ENCODE assay signal across 10 cellular contexts in the genomic region with DNA sequence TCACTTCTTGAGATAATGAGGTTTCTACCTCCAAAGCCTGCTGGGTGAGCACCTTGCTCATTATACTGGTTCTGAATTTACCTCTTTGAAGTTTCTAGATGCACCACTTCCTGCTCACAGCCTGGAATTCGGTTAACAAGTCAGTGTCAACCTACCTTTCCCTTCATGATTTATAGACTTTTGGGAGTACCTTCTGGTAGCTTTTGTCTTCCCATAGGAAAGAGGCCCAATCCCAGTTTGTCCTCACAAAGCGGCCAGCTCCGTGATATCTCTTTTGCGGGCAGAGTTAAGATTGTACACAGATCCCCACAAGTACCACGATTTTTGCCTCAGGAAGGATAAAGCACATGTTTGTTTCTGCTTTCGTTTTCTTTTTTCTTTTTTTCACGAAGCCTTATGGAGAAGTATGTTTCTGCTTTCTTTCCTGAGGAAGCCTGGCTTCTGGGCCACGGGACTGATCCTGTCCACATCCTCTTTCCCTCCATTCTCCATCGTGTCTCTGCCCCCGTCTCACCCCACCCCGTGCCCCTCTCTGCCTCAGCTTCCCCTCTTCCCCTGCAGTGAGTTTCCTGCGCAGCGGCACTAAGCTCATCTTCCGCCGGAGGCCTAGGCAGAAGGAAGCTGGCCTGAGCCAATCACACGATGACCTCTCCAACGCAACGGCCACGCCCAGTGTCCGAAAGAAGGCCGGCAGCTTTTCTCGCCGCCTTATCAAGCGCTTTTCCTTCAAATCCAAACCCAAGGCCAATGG. TPM values are rescaled to one million over a fixed set of nuclear protein-coding genes. Genes with fewer than 3 reads are reported as not detected.
DNase-seq lines count a peak whose midpoint lies in the region; ATAC-seq and TF ChIP-seq lines count a peak whose summit lies in the region.
"Had no signal": no experiment of that assay in that cellular context is flagged by ENCODE, and none has a peak within 500 bp of the region (broad histone marks: within the 10 kb centered on the region; RNA-seq: fewer than 3 reads in every experiment).

No MANE protein-coding gene starts in this region.

- H3K27me3 ChIP-seq in HL-60 (ENCODE audit: insufficient read depth, poor library complexity, severe bottlenecking) (no peaks in the 10 kb centered on the region), right cardiac atrium (ENCODE audit: control insufficient read depth, insufficient read depth) (no peaks in the 10 kb centered on the region)

- peak overlapping the region; percentile 86 to 87 for H3K4me3 Mint-ChIP-seq in activated T-cell treated with anti-CD3 and anti-CD28 coated beads, Interleukin-2, amount 50 U/mL, for 72 hours

- no peaks in the 10 kb centered on the region for H3K9me3 ChIP-seq in right cardiac atrium (ENCODE audit: control insufficient read depth, low read length)

- TF ChIP-seq CTCF in HL-60 (IDR thresholded peaks at IDR 0.05; ENCODE audit: insufficient read depth, low read length) = no peak

- H3K27me3 Mint-ChIP-seq in activated T-cell treated with anti-CD3 and anti-CD28 coated beads, Interleukin-2, amount 50 U/mL, for 72 hours (ENCODE audit: low read depth) = no peaks in the 10 kb centered on the region

- DNase-seq in HL-60 (ENCODE audit: low read depth in 1 of 2, low spot score in 1 of 2) (peak in 1 of 2 experiments; percentile 77), right cardiac atrium (peak; percentile 60 to 89 (median 79)), AG08396 (ENCODE audit: low spot score) (no peak), HuH-7.5 (ENCODE audit: low spot score) (no peak)
- peak in 1 of 2 donors; percentile 28 for DNase-seq in activated T-cell treated with anti-CD3 and anti-CD28 coated beads, Interleukin-2, amount 50 U/mL, for 72 hours
- peak; percentile 40 for DNase-seq in stimulated activated CD8-positive, alpha-beta memory T cell treated with anti-CD3 and anti-CD28 coated beads, Interleukin-4, amount 100 ng/mL, for 48 hours
- DNase-seq: KG1 had no signal

- H3K9me3 Mint-ChIP-seq in activated T-cell treated with anti-CD3 and anti-CD28 coated beads, Interleukin-2, amount 50 U/mL, for 72 hours = no peaks in the 10 kb centered on the region

- peak overlapping the region; percentile 85 for H3K27ac Mint-ChIP-seq in activated T-cell treated with anti-CD3 and anti-CD28 coated beads, Interleukin-2, amount 50 U/mL, for 72 hours

- H3K4me1 Mint-ChIP-seq in activated T-cell treated with anti-CD3 and anti-CD28 coated beads, Interleukin-2, amount 50 U/mL, for 72 hours (ENCODE audit: low read depth) = peaks cover 43% of the 10 kb centered on the region

- peak; percentile 63 to 70 for ATAC-seq in activated T-cell treated with anti-CD3 and anti-CD28 coated beads, Interleukin-2, amount 50 U/mL, for 72 hours (replicated peaks in 1 of 2)
- ATAC-seq in right cardiac atrium (peak; percentile 55 to 56), GM19395 (IDR thresholded peaks at IDR 0.05; ENCODE audit: unreplicated experiment) (no peak), GM18519 (IDR thresholded peaks at IDR 0.05; ENCODE audit: low FRiP score, unreplicated experiment) (no peak)

- intact Hi-C loops in right cardiac atrium (cut with DNase I) = no loop called here

- WGBS in right cardiac atrium = 59% methylated on average over 24 of the region's 24 CpGs

- H3K36me3 Mint-ChIP-seq in activated T-cell treated with anti-CD3 and anti-CD28 coated beads, Interleukin-2, amount 50 U/mL, for 72 hours (ENCODE audit: insufficient read depth in 2 of 2) = peaks cover 2 to 22% of the 10 kb centered on the region in 2 donors

- no peaks in the 10 kb centered on the region for H3K4me1 ChIP-seq in right cardiac atrium (ENCODE audit: control insufficient read depth, insufficient read depth, low read length)

- H3K27ac ChIP-seq in HL-60 (replicated peaks) (peak overlapping the region; percentile 73), right cardiac atrium (ENCODE audit: low read length) (peak overlapping the region; percentile 17)

- peak overlapping the region; percentile 1; the same call in 1 of the 2 replicates for H3K4me3 ChIP-seq in HL-60 (replicated peaks; ENCODE audit: insufficient read depth, low read length)
- no peak overlapping the region for H3K4me3 ChIP-seq in right cardiac atrium (ENCODE audit: low read length)

RNA-seq across cellular contexts. Expression of a gene that starts 5.7 kb away (rescaled TPM):
- total RNA-seq in activated T-cell treated with anti-CD3 and anti-CD28 coated beads, Interleukin-2, amount 50 U/mL, for 72 hours = 10 to 100 TPM; 31.9 to 34.1 TPM
- total RNA-seq in right cardiac atrium = 10 to 100 TPM; 11.4 to 17.0 (median 15.4) TPM
- polyA plus RNA-seq in right cardiac atrium = 8.4 TPM

RNA-seq across cellular contexts. Expression of a gene that starts 8.5 kb away (rescaled TPM):
- total RNA-seq in activated T-cell treated with anti-CD3 and anti-CD28 coated beads, Interleukin-2, amount 50 U/mL, for 72 hours = 10 to 100 TPM; 21.0 to 21.1 TPM
- 10 to 100 TPM in 3 of 4 donors, 1 to 10 TPM in 1; 9.1 to 11.9 (median 11.0) TPM for total RNA-seq in right cardiac atrium
- polyA plus RNA-seq in right cardiac atrium = 9.2 TPM

RNA-seq across cellular contexts. Expression of a gene that starts 14.0 kb away (rescaled TPM):
- 10 to 100 TPM; 63.8 to 81.9 TPM for total RNA-seq in activated T-cell treated with anti-CD3 and anti-CD28 coated beads, Interleukin-2, amount 50 U/mL, for 72 hours
- total RNA-seq in right cardiac atrium = 10 to 100 TPM; 15.2 to 24.7 (median 23.9) TPM
- polyA plus RNA-seq in right cardiac atrium = 14.4 TPM

RNA-seq across cellular contexts. Expression of a gene that starts 31.0 kb away (rescaled TPM):
- 10 to 100 TPM; 31.6 to 42.5 TPM for total RNA-seq in activated T-cell treated with anti-CD3 and anti-CD28 coated beads, Interleukin-2, amount 50 U/mL, for 72 hours
- 10 to 100 TPM; 17.3 to 28.0 (median 22.2) TPM for total RNA-seq in right cardiac atrium
- 28.0 TPM for polyA plus RNA-seq in right cardiac atrium

RNA-seq across cellular contexts. Expression of a gene that starts 33.2 kb away (rescaled TPM):
- under 1 TPM; 0.09 to 0.24 TPM for total RNA-seq in activated T-cell treated with anti-CD3 and anti-CD28 coated beads, Interleukin-2, amount 50 U/mL, for 72 hours
- total RNA-seq in right cardiac atrium = 1 to 10 TPM in 3 of 4 donors, under 1 TPM in 1; 0.86 to 1.8 (median 1.5) TPM
- polyA plus RNA-seq in right cardiac atrium = 1.4 TPM
- total RNA-seq: Daoy had no signal

Comparison
In these comparisons a context has a peak if more than half of its experiments do, and no peak if none do; other contexts are left out.
1. DNase-seq: peak in right cardiac atrium (3 of 3) and stimulated activated CD8-positive, alpha-beta memory T cell treated with anti-CD3 and anti-CD28 coated beads, Interleukin-4, amount 100 ng/mL, for 48 hours (single experiment); none in AG08396 (single experiment) and HuH-7.5 (single experiment).
2. ATAC-seq: peak in activated T-cell treated with anti-CD3 and anti-CD28 coated beads, Interleukin-2, amount 50 U/mL, for 72 hours (2 of 2) and right cardiac atrium (2 of 2); none in GM19395 (single experiment) and GM18519 (single experiment).